Comparison of ENCODE assay signal across 29 cellular contexts in the genomic region with DNA sequence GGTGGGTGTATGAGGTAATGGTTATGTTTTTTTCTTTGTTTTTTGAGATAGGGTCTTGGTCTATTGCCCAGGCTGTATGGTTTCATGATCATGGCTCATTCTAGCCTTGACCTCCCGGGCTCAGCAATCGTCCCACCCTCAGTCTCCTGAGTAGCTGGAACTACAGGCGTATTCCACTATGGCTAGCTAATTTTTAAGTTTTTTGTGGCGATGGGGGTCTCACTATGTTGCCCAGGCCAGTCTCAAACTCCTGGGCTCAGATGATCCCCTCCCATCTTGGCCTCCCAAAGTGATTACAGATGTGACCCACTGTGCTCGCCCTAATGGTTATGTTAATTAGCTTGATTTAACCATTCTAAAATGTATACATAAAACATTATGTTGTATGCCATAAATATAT.
"Had no signal": no experiment of that assay in that cellular context is flagged by ENCODE, and none has a peak within 500 bp of the region (broad histone marks: within the 10 kb centered on the region; RNA-seq: fewer than 3 reads in every experiment).

No MANE protein-coding gene starts in this region.

- H3K27me3 ChIP-seq: stomach, suprapubic skin, testis, thyroid gland, tibial artery, tibial nerve, transverse colon, upper lobe of left lung, upper lobe of right lung, uterus, vagina had no signal

- H3K27me3 Mint-ChIP-seq: stimulated activated memory B cell treated with anti-CD40 and anti-IgM and Interleukin-4, amounts not matched to agents 10 μg/mL and 1 μg/mL and 100 μg/mL, for 72 hours; stimulated activated naive B cell treated with anti-CD40 and anti-IgM and Interleukin-4, amounts not matched to agents 10 μg/mL and 1 μg/mL and 100 μg/mL, for 72 hours; type B pancreatic cell had no signal

- DNase-seq: stimulated activated CD4-positive, alpha-beta T cell treated with anti-CD3 and anti-CD28 coated beads, Interleukin-2, amount 100 ng/mL, for 48 hours; stimulated activated CD4-positive, alpha-beta T cell treated with anti-CD3 and anti-CD28 coated beads, Interleukin-4, amount 100 ng/mL, for 1 hour; stimulated activated CD4-positive, alpha-beta T cell treated with anti-CD3 and anti-CD28 coated beads, Interleukin-4, amount 100 ng/mL, for 24 hours; stimulated activated CD4-positive, alpha-beta T cell treated with anti-CD3 and anti-CD28 coated beads, Interleukin-4, amount 100 ng/mL, for 4 hours; stimulated activated CD8-positive, alpha-beta memory T cell treated with anti-CD3 and anti-CD28 coated beads, Interleukin-4, amount 100 ng/mL, for 48 hours; stimulated activated naive B cell treated with anti-CD40 and anti-IgM and Interleukin-4, amounts not matched to agents 10 μg/mL and 1 μg/mL and 100 μg/mL, for 72 hours; stimulated activated naive CD4-positive, alpha-beta T cell; stimulated activated naive CD4-positive, alpha-beta T cell treated with Interleukin-2 at 50 U/mL for 16 hours; stimulated activated naive CD8-positive, alpha-beta T cell treated with anti-CD3 and anti-CD28 coated beads, Interleukin-15, amount 100 ng/mL, for 72 hours; stimulated activated naive CD8-positive, alpha-beta T cell treated with anti-CD3 and anti-CD28 coated beads, Interleukin-15, Interleukin-2, amounts not matched to agents 100 U/mL and 50 U/mL, for 24 hours; stomach; substantia nigra; testis; thyroid gland; tibial artery; transverse colon; trophoblast cell; upper lobe of left lung; upper lobe of right lung; uterus had no signal

- ATAC-seq: stimulated activated effector memory CD8-positive, alpha-beta T cell treated with anti-CD3 and anti-CD28 coated beads, Interleukin-12 subunit alpha, Interleukin-12 subunit beta, amount 100 ng/mL, for 72 hours; stimulated activated memory B cell treated with anti-CD40 and anti-IgM and Interleukin-4, amounts not matched to agents 10 μg/mL and 1 μg/mL and 100 μg/mL, for 72 hours; stimulated activated naive B cell treated with anti-CD40 and anti-IgM and Interleukin-4, amounts not matched to agents 10 μg/mL and 1 μg/mL and 100 μg/mL, for 72 hours; stimulated activated naive CD8-positive, alpha-beta T cell treated with anti-CD3 and anti-CD28 coated beads, Interleukin-15, amount 100 ng/mL, for 72 hours; stimulated activated naive CD8-positive, alpha-beta T cell treated with anti-CD3 and anti-CD28 coated beads, Interleukin-15, Interleukin-2, amounts not matched to agents 100 U/mL and 50 U/mL, for 24 hours; upper lobe of right lung had no signal

- H3K4me1 ChIP-seq: testis, uterus had no signal

- H3K4me1 Mint-ChIP-seq: stimulated activated effector memory CD8-positive, alpha-beta T cell treated with anti-CD3 and anti-CD28 coated beads, Interleukin-12 subunit alpha, Interleukin-12 subunit beta, amount 100 ng/mL, for 72 hours; stimulated activated memory B cell treated with anti-CD40 and anti-IgM and Interleukin-4, amounts not matched to agents 10 μg/mL and 1 μg/mL and 100 μg/mL, for 72 hours; stimulated activated naive CD8-positive, alpha-beta T cell treated with anti-CD3 and anti-CD28 coated beads, Interleukin-15, amount 100 ng/mL, for 72 hours had no signal

- H3K27ac ChIP-seq: stomach, suprapubic skin, testis, thoracic aorta, thyroid gland, tibial artery, tibial nerve, transverse colon, upper lobe of left lung, upper lobe of right lung, uterus, vagina had no signal

- H3K36me3 Mint-ChIP-seq: stimulated activated effector memory CD8-positive, alpha-beta T cell treated with anti-CD3 and anti-CD28 coated beads, Interleukin-12 subunit alpha, Interleukin-12 subunit beta, amount 100 ng/mL, for 72 hours; stimulated activated memory B cell treated with anti-CD40 and anti-IgM and Interleukin-4, amounts not matched to agents 10 μg/mL and 1 μg/mL and 100 μg/mL, for 72 hours; stimulated activated naive B cell treated with anti-CD40 and anti-IgM and Interleukin-4, amounts not matched to agents 10 μg/mL and 1 μg/mL and 100 μg/mL, for 72 hours had no signal

- H3K4me3 ChIP-seq: stomach, suprapubic skin, testis, thoracic aorta, thyroid gland, tibial artery, tibial nerve, transverse colon, upper lobe of left lung, upper lobe of right lung, uterus, vagina had no signal

- H3K9me3 ChIP-seq: stomach, suprapubic skin, testis, thoracic aorta, thyroid gland, tibial artery, tibial nerve, transverse colon, upper lobe of left lung, upper lobe of right lung, uterus, vagina had no signal

- H3K36me3 ChIP-seq: suprapubic skin, thoracic aorta, thyroid gland, transverse colon, uterus, vagina had no signal

- H3K4me3 Mint-ChIP-seq: stimulated activated effector memory CD8-positive, alpha-beta T cell treated with anti-CD3 and anti-CD28 coated beads, Interleukin-12 subunit alpha, Interleukin-12 subunit beta, amount 100 ng/mL, for 72 hours; stimulated activated memory B cell treated with anti-CD40 and anti-IgM and Interleukin-4, amounts not matched to agents 10 μg/mL and 1 μg/mL and 100 μg/mL, for 72 hours; stimulated activated naive B cell treated with anti-CD40 and anti-IgM and Interleukin-4, amounts not matched to agents 10 μg/mL and 1 μg/mL and 100 μg/mL, for 72 hours; stimulated activated naive CD8-positive, alpha-beta T cell treated with anti-CD3 and anti-CD28 coated beads, Interleukin-15, amount 100 ng/mL, for 72 hours; stimulated activated naive CD8-positive, alpha-beta T cell treated with anti-CD3 and anti-CD28 coated beads, Interleukin-15, Interleukin-2, amounts not matched to agents 100 ng/mL and 50 ng/mL, for 24 hours; type B pancreatic cell had no signal

- H3K9me3 Mint-ChIP-seq: stimulated activated naive B cell treated with anti-CD40 and anti-IgM and Interleukin-4, amounts not matched to agents 10 μg/mL and 1 μg/mL and 100 μg/mL, for 72 hours; type B pancreatic cell had no signal

- H3K27ac Mint-ChIP-seq: stimulated activated effector memory CD8-positive, alpha-beta T cell treated with anti-CD3 and anti-CD28 coated beads, Interleukin-12 subunit alpha, Interleukin-12 subunit beta, amount 100 ng/mL, for 72 hours; stimulated activated memory B cell treated with anti-CD40 and anti-IgM and Interleukin-4, amounts not matched to agents 10 μg/mL and 1 μg/mL and 100 μg/mL, for 72 hours; stimulated activated naive B cell treated with anti-CD40 and anti-IgM and Interleukin-4, amounts not matched to agents 10 μg/mL and 1 μg/mL and 100 μg/mL, for 72 hours; stimulated activated naive CD8-positive, alpha-beta T cell treated with anti-CD3 and anti-CD28 coated beads, Interleukin-15, amount 100 ng/mL, for 72 hours; stimulated activated naive CD8-positive, alpha-beta T cell treated with anti-CD3 and anti-CD28 coated beads, Interleukin-15, Interleukin-2, amounts not matched to agents 100 ng/mL and 50 ng/mL, for 24 hours; type B pancreatic cell had no signal

- FAIRE-seq: urothelium cell line had no signal
